8 cellular contexts compared by ENCODE assay signal in genomic region chr3:40191850-40192448, GRCh38.
DNase-seq lines count a peak whose midpoint lies in the region; ATAC-seq and TF ChIP-seq lines count a peak whose summit lies in the region.

No MANE protein-coding gene starts in this region.

- no peak overlapping the region for H3K4me2 ChIP-seq in OCI-LY7 (ENCODE audit: low read length)

- H3K27ac ChIP-seq in OCI-LY7 (ENCODE audit: low read depth, low read length, poor library complexity, severe bottlenecking) (no peak overlapping the region), upper lobe of left lung (no peak overlapping the region)

- ATAC-seq in HG02973 (IDR thresholded peaks at IDR 0.05; ENCODE audit: unreplicated experiment) = peak; percentile 47
- peak; percentile 71 to 90 for ATAC-seq in upper lobe of left lung (ENCODE audit: low FRiP score in 2 of 2)

- WGBS in upper lobe of left lung, 2 donors = 30 to 37% methylated on average over 3 of the region's 3 CpGs

- no peaks in the 10 kb centered on the region for H3K4me1 ChIP-seq in OCI-LY7 (ENCODE audit: insufficient read depth, low read length, poor library complexity, severe bottlenecking)
- H3K4me1 ChIP-seq in upper lobe of left lung = no peaks in the 10 kb centered on the region

- DNase-seq in NCI-H2171 treated with DMSO at 0.1 percent for 48 hours (lab: John Stamatoyannopoulos, UW) (peak; percentile 16), NCI-H2171 (lab: John Stamatoyannopoulos, UW) (no peak), OCI-LY7 (ENCODE audit: low spot score) (peak; percentile 54), fibroblast of pulmonary artery (ENCODE audit: low read depth) (peak; percentile 72), nucleus accumbens (lab: John Stamatoyannopoulos, UW) (peak in 42 of 56 donors; percentile 6 to 79 (median 30)), upper lobe of left lung (peak in 1 of 2 donors; percentile 62)
- peak; percentile 66 to 67 for DNase-seq in activated T-cell treated with anti-CD3 and anti-CD28 coated beads, Interleukin-2, amount 50 U/mL, for 48 hours

- CTCF ChIA-PET in OCI-LY7 (lab: Charles Lee; ENCODE audit: unreplicated experiment) = interaction anchor here (0.5 to 0.7 kb wide), 2 partner anchors 126 to 605 kb away, joined by 3 read pairs; no protein-coding TSS in a partner anchor

- intact Hi-C loops in OCI-LY7 (cut with micrococcal nuclease; ENCODE audit: unreplicated experiment) = loop anchor here (1.0 kb wide), 1 partner anchor 125 kb away; no protein-coding TSS in a partner anchor

- no peak overlapping the region for H2AFZ ChIP-seq in OCI-LY7 (ENCODE audit: low read length)

- H3K4me3 ChIP-seq in OCI-LY7 (ENCODE audit: low read depth, low read length, poor library complexity, severe bottlenecking) (no peak overlapping the region), fibroblast of pulmonary artery (replicated peaks; ENCODE audit: low read depth, low read length) (no peak overlapping the region), upper lobe of left lung (no peak overlapping the region)

- H3K36me3 ChIP-seq in OCI-LY7 (ENCODE audit: insufficient read depth, low read length) (no peaks in the 10 kb centered on the region), upper lobe of left lung (no peaks in the 10 kb centered on the region)

- no peaks in the 10 kb centered on the region for H3K27me3 ChIP-seq in upper lobe of left lung

- H4K20me1 ChIP-seq in OCI-LY7 (ENCODE audit: insufficient read depth, low read length) = no peaks in the 10 kb centered on the region

- no peaks in the 10 kb centered on the region for H3K9me3 ChIP-seq in OCI-LY7 (ENCODE audit: low read length)
- no peaks in the 10 kb centered on the region for H3K9me3 ChIP-seq in upper lobe of left lung

- H3K9me2 ChIP-seq in OCI-LY7 (ENCODE audit: insufficient read depth, low read length) = no peaks in the 10 kb centered on the region

- POLR2A ChIA-PET in OCI-LY7 (lab: Charles Lee) = interaction anchor here (0.7 to 2.0 kb wide), 4 partner anchors 12 to 301 kb away, joined by 3 to 5 read pairs (median 4); no protein-coding TSS in a partner anchor

- TF ChIP-seq EP300 in upper lobe of left lung (IDR thresholded peaks at IDR 0.05) = no peak

- no peaks in the 10 kb centered on the region for H3K79me2 ChIP-seq in OCI-LY7 (ENCODE audit: insufficient read depth, low read depth, low read length)

- TF ChIP-seq CTCF in OCI-LY7 (conservative IDR thresholded peaks at IDR 0.05; ENCODE audit: low read length) (peak; percentile 81), fibroblast of pulmonary artery (IDR thresholded peaks at IDR 0.05; ENCODE audit: low read length, missing control alignments) (peak; percentile 96), upper lobe of left lung (IDR thresholded peaks at IDR 0.05) (peak; percentile 66 to 93 (median 74))

- TF ChIP-seq POLR2A in upper lobe of left lung (IDR thresholded peaks at IDR 0.05) = no peak

- no TSS peak for BruUV-seq in OCI-LY7 (replicated peaks; lab: Mats Ljungman, UMichigan)
